Comparison of ENCODE assay signal across 16 cellular contexts in the genomic region with DNA sequence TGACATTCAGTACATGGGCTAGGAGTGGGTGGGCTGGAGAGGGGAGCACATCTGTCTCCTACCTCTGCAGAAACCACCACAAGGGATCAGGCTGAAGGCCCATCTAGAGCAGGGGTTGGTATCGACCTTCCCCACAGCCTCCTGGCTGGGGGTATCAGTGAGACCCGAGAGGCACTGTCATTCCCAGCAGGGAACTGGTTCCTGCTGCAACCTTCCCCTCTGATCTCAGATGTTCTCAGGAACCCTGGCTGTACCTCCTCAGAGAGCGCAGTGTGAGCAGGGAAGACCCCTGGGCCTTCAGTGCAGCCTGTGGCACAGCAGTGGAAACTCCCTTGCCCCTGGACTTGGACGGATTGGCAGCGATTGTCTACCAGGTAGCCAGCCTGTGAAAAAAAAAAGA. TPM values are rescaled to one million over a fixed set of nuclear protein-coding genes. Genes with fewer than 3 reads are reported as not detected.
DNase-seq lines count a peak whose midpoint lies in the region; ATAC-seq, FAIRE-seq and TF ChIP-seq lines count a peak whose summit lies in the region.
"Had no signal": no experiment of that assay in that cellular context is flagged by ENCODE, and none has a peak within 500 bp of the region (broad histone marks: within the 10 kb centered on the region; RNA-seq: fewer than 3 reads in every experiment).

No MANE protein-coding gene starts in this region.

- H3K18ac ChIP-seq in neuronal stem cell (ENCODE audit: low read length): peak overlapping the region; percentile 27

- DNase-seq in heart right ventricle (no peak), right cardiac atrium (no peak), bronchial epithelial cell (ENCODE audit: low read depth) (no peak), neuronal stem cell (ENCODE audit: low spot score) (no peak), type B pancreatic cell (ENCODE audit: extremely low spot score, unreplicated experiment) (no peak)
- DNase-seq: 8988T; Caco-2; CD8-positive, alpha-beta memory T cell; DND-41; GF-D8 had no signal

- H3K23ac ChIP-seq in neuronal stem cell (ENCODE audit: low read depth, low read length, poor library complexity): no peak overlapping the region

- H3K36me3 ChIP-seq in heart right ventricle: peaks cover 0 to 16% (median 0%) of the 10 kb centered on the region in 9 donors
- no peaks in the 10 kb centered on the region for H3K36me3 ChIP-seq in bronchial epithelial cell (ENCODE audit: control insufficient read depth, insufficient read depth, low read length)
- no peaks in the 10 kb centered on the region for H3K36me3 ChIP-seq in neuronal stem cell (replicated peaks in 1 of 2; ENCODE audit: control insufficient read depth in 2 of 2, insufficient read depth in 2 of 2, low read length in 2 of 2)
- H3K36me3 ChIP-seq in skeletal muscle tissue (ENCODE audit: control insufficient read depth in 3 of 3, insufficient read depth in 3 of 3, low read length in 3 of 3): peaks cover 27 to 39% (median 38%) of the 10 kb centered on the region in 3 donors
- H3K36me3 ChIP-seq: BLaER1 had no signal

- no peak overlapping the region for H3K4me2 ChIP-seq in neuronal stem cell (ENCODE audit: insufficient read depth, low read length, poor library complexity, severe bottlenecking)
- H3K4me2 ChIP-seq: BLaER1 had no signal

- intact Hi-C loops in heart right ventricle (cut with DNase I): no loop called here
- intact Hi-C loops in right cardiac atrium (cut with DNase I): no loop called here

- H4K8ac ChIP-seq in neuronal stem cell (ENCODE audit: low read depth, low read length): no peak overlapping the region

- peak overlapping the region; percentile 42 for H2BK5ac ChIP-seq in neuronal stem cell (ENCODE audit: low read length)

- no peak overlapping the region for H3K4me3 Mint-ChIP-seq in type B pancreatic cell
- H3K4me3 Mint-ChIP-seq: CD8-positive, alpha-beta memory T cell had no signal

- H3K14ac ChIP-seq in neuronal stem cell (ENCODE audit: low read length): no peak overlapping the region

- H2AFZ ChIP-seq in neuronal stem cell (ENCODE audit: low read length): no peak overlapping the region

- peak overlapping the region; percentile 60 to 94 (median 86) for H3K27ac ChIP-seq in heart right ventricle
- no peak overlapping the region for H3K27ac ChIP-seq in right cardiac atrium (ENCODE audit: low read length)
- no peak overlapping the region for H3K27ac ChIP-seq in neuronal stem cell (replicated peaks; ENCODE audit: low read length)
- H3K27ac ChIP-seq in skeletal muscle tissue (ENCODE audit: low read depth, low read length): peak overlapping the region; percentile 88
- H3K27ac ChIP-seq: BLaER1 had no signal

- TF ChIP-seq CTCF in heart right ventricle (IDR thresholded peaks at IDR 0.05): no peak
- no peak for TF ChIP-seq CTCF in bronchial epithelial cell (IDR thresholded peaks at IDR 0.05; ENCODE audit: insufficient read depth, low read length, severe bottlenecking)
- no peak for TF ChIP-seq CTCF in type B pancreatic cell (conservative IDR thresholded peaks at IDR 0.05)

- H4K91ac ChIP-seq in neuronal stem cell (ENCODE audit: low read depth, low read length, poor library complexity): no peak overlapping the region

- 86 to 87% methylated on average over 5 of the region's 5 CpGs for WGBS in heart right ventricle, 2 donors
- WGBS in right cardiac atrium: 92% methylated on average over 5 of the region's 5 CpGs
- no CpG with 5 or more reads among the region's 5 CpGs for WGBS in neuronal stem cell (ENCODE audit: extremely low coverage in 2 of 2, insufficient read length in 2 of 2, insufficient replicate concordance in 1 of 2), 2 donors

- H3K79me1 ChIP-seq in neuronal stem cell (ENCODE audit: low read depth, low read length): no peaks in the 10 kb centered on the region

- H2BK12ac ChIP-seq in neuronal stem cell (ENCODE audit: low read length): no peak overlapping the region

- H3K4me3 ChIP-seq in heart right ventricle: no peak overlapping the region
- H3K4me3 ChIP-seq in right cardiac atrium (ENCODE audit: low read length): no peak overlapping the region
- no peak overlapping the region for H3K4me3 ChIP-seq in bronchial epithelial cell (ENCODE audit: low read depth, low read length)
- H3K4me3 ChIP-seq in neuronal stem cell (ENCODE audit: low read length in 2 of 2): no peak overlapping the region
- peak overlapping the region in 1 of 3 donors; percentile 52 for H3K4me3 ChIP-seq in skeletal muscle tissue (ENCODE audit: low read length in 3 of 3)
- H3K4me3 ChIP-seq: BLaER1, K562 had no signal

- ATAC-seq in heart right ventricle (no peak), right cardiac atrium (no peak), HG02970 (IDR thresholded peaks at IDR 0.05; ENCODE audit: low FRiP score, unreplicated experiment) (no peak)
- ATAC-seq: HCT116 had no signal

- FAIRE-seq in bronchial epithelial cell (lab: Jason Lieb, UNC): peak; percentile 52
- FAIRE-seq: H54, K562 had no signal

- no peaks in the 10 kb centered on the region for H3K9me3 Mint-ChIP-seq in type B pancreatic cell
- H3K9me3 Mint-ChIP-seq: CD8-positive, alpha-beta memory T cell had no signal

- H3K4me1 Mint-ChIP-seq in type B pancreatic cell (ENCODE audit: unreplicated experiment): peaks cover 14% of the 10 kb centered on the region
- H3K4me1 Mint-ChIP-seq: CD8-positive, alpha-beta memory T cell had no signal

- no peak overlapping the region for H2BK120ac ChIP-seq in neuronal stem cell (ENCODE audit: low read depth, low read length)

- H2AK5ac ChIP-seq in neuronal stem cell (ENCODE audit: low read depth, low read length): no peak overlapping the region

- H3K9ac ChIP-seq in neuronal stem cell (ENCODE audit: low read depth, low read length, poor library complexity): no peak overlapping the region
- H3K9ac ChIP-seq in skeletal muscle tissue (ENCODE audit: low read depth in 1 of 3, low read length in 3 of 3): peak overlapping the region; percentile 57 to 84 (median 69)
- H3K9ac ChIP-seq: BLaER1 had no signal

- H3K9me3 ChIP-seq in heart right ventricle: no peaks in the 10 kb centered on the region
- H3K9me3 ChIP-seq in right cardiac atrium (ENCODE audit: control insufficient read depth, low read length): no peaks in the 10 kb centered on the region
- H3K9me3 ChIP-seq in neuronal stem cell (replicated peaks in 1 of 2; ENCODE audit: control insufficient read depth in 2 of 2, insufficient read depth in 1 of 2, low read depth in 1 of 2, low read length in 2 of 2): no peaks in the 10 kb centered on the region
- H3K9me3 ChIP-seq in skeletal muscle tissue (ENCODE audit: control insufficient read depth in 3 of 3, low read length in 3 of 3): no peaks in the 10 kb centered on the region
- H3K9me3 ChIP-seq: BLaER1, Caco-2 had no signal

- no peak overlapping the region for H2BK15ac ChIP-seq in neuronal stem cell (ENCODE audit: low read length)

- H3K27me3 ChIP-seq in heart right ventricle (peaks cover 0 to 13% (median 0%) of the 10 kb centered on the region in 7 donors), right cardiac atrium (ENCODE audit: control insufficient read depth, insufficient read depth) (no peaks in the 10 kb centered on the region), bronchial epithelial cell (ENCODE audit: control insufficient read depth, insufficient read depth, low read length) (no peaks in the 10 kb centered on the region), neuronal stem cell (ENCODE audit: control insufficient read depth in 3 of 3, insufficient read depth in 3 of 3, low read depth in 1 of 3, low read length in 3 of 3) (peaks cover 0 to 4% (median 2%) of the 10 kb centered on the region in 3 experiments), skeletal muscle tissue (ENCODE audit: control insufficient read depth in 3 of 3, insufficient read depth in 3 of 3, low read length in 3 of 3) (peaks cover 0 to 1% (median 0%) of the 10 kb centered on the region in 3 donors)
- H3K27me3 ChIP-seq: BLaER1 had no signal

- H3K4me1 ChIP-seq in heart right ventricle (peaks cover 18 to 95% (median 71%) of the 10 kb centered on the region in 9 donors), right cardiac atrium (ENCODE audit: control insufficient read depth, insufficient read depth, low read length) (peaks cover 5% of the 10 kb centered on the region), neuronal stem cell (ENCODE audit: control insufficient read depth in 2 of 2, insufficient read depth in 1 of 2, low read depth in 1 of 2, low read length in 2 of 2) (no peaks in the 10 kb centered on the region), skeletal muscle tissue (ENCODE audit: control insufficient read depth in 3 of 3, insufficient read depth in 3 of 3, low read length in 3 of 3) (peaks cover 90 to 95% (median 94%) of the 10 kb centered on the region in 3 donors)

- H3K36me3 Mint-ChIP-seq in type B pancreatic cell: no peaks in the 10 kb centered on the region
- H3K36me3 Mint-ChIP-seq: CD8-positive, alpha-beta memory T cell had no signal

- no peak overlapping the region for H3K4ac ChIP-seq in neuronal stem cell (ENCODE audit: low read length)

- no peaks in the 10 kb centered on the region for H3K27me3 Mint-ChIP-seq in type B pancreatic cell

- H3K27ac Mint-ChIP-seq in type B pancreatic cell: no peak overlapping the region

RNA-seq across cellular contexts. Expression of a gene that starts 7.8 kb away (rescaled TPM):
- total RNA-seq in heart right ventricle: 10 to 100 TPM; 15.9 to 55.7 (median 27.5) TPM
- 10 to 100 TPM; 18.4 to 32.6 TPM for polyA plus RNA-seq in heart right ventricle
- 10 to 100 TPM in 3 of 4 donors, 1 to 10 TPM in 1; 10.0 to 44.4 (median 27.1) TPM for total RNA-seq in right cardiac atrium
- polyA plus RNA-seq in right cardiac atrium: 14.4 TPM
- under 0.01 and 0.13 TPM in 2 replicates for total RNA-seq in bronchial epithelial cell
- polyA plus RNA-seq in neuronal stem cell (2013, experiment 1 of 2): 1.7 TPM
- polyA plus RNA-seq in neuronal stem cell (2013, experiment 2 of 2): 1.4 TPM
- total RNA-seq in skeletal muscle tissue: 13.6 TPM
- 0.75 TPM in 1 of 2 replicates, not detected in the other for total RNA-seq in type B pancreatic cell (ENCODE audit: low replicate concordance)
- total RNA-seq: CD8-positive, alpha-beta memory T cell; K562 had no signal
- polyA plus RNA-seq: CD8-positive, alpha-beta memory T cell; K562 had no signal

RNA-seq across cellular contexts. Expression of a gene that starts 27.4 kb away (rescaled TPM):
- total RNA-seq in heart right ventricle (100 to 1,000 TPM; 222 to 328 (median 245) TPM), right cardiac atrium (100 to 1,000 TPM; 188 to 264 (median 233) TPM), bronchial epithelial cell (47.1 and 49.7 TPM in 2 replicates), skeletal muscle tissue (26.1 TPM), type B pancreatic cell (ENCODE audit: low replicate concordance) (79.5 and 98.8 TPM in 2 replicates)
- polyA plus RNA-seq in heart right ventricle (100 to 1,000 TPM; 200 to 598 TPM), right cardiac atrium (376 TPM)
- 222 TPM for polyA plus RNA-seq in neuronal stem cell (2013, experiment 1 of 2)
- 222 TPM for polyA plus RNA-seq in neuronal stem cell (2013, experiment 2 of 2)

RNA-seq across cellular contexts. Expression of a gene that starts 50.1 kb away (rescaled TPM):
- total RNA-seq in heart right ventricle (10 to 100 TPM; 18.5 to 32.1 (median 25.6) TPM), right cardiac atrium (10 to 100 TPM; 29.5 to 34.6 (median 32.9) TPM), bronchial epithelial cell (62.6 and 66.9 TPM in 2 replicates), skeletal muscle tissue (21.9 TPM), type B pancreatic cell (ENCODE audit: low replicate concordance) (58.2 and 64.7 TPM in 2 replicates)
- polyA plus RNA-seq in heart right ventricle (10 to 100 TPM; 39.2 to 45.9 TPM), right cardiac atrium (33.2 TPM)
- polyA plus RNA-seq in neuronal stem cell (2013, experiment 1 of 2): 30.6 TPM
- 30.2 TPM for polyA plus RNA-seq in neuronal stem cell (2013, experiment 2 of 2)

Comparison
In these comparisons a context has a peak if more than half of its experiments do, and no peak if none do; other contexts are left out.
1. H3K27ac ChIP-seq: peak in heart right ventricle (10 of 10) and skeletal muscle tissue (single experiment); none in right cardiac atrium (single experiment) and neuronal stem cell (single experiment).